Comparison of ENCODE assay signal across 21 cellular contexts in the genomic region with DNA sequence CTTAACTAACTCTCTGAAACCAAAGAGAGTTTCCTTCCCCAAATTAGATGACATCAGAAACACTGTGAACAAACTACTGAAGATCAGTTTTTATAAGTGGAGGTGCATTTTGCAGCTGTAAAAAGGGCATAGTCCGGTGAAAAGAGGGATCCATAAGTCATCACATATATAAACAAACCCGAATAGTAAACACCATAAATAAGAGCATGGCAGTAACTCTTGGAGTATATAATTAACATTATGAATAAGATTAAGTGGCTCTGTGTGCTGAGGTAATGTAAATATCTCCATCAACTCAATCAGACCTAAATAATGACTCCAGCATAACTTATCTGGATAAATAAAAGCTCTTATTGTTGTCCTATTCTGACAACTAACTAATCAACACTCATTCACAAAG.
"Had no signal": no experiment of that assay in that cellular context is flagged by ENCODE, and none has a peak within 500 bp of the region (broad histone marks: within the 10 kb centered on the region; RNA-seq: fewer than 3 reads in every experiment).

No MANE protein-coding gene starts in this region.

- H3K27ac Mint-ChIP-seq: dendritic cell treated with granulocyte-macrophage colony-stimulating factor and Interleukin-4, amounts not matched to agents 40 ng/mL and 50 ng/mL, for 4 days; endodermal cell; memory B cell; natural killer cell; stimulated activated naive B cell treated with anti-CD40 and anti-IgM and Interleukin-4, amounts not matched to agents 10 μg/mL and 1 μg/mL and 100 μg/mL, for 72 hours; stimulated activated naive CD8-positive, alpha-beta T cell treated with anti-CD3 and anti-CD28 coated beads, Interleukin-15, Interleukin-2, amounts not matched to agents 100 ng/mL and 50 ng/mL, for 24 hours had no signal

- ATAC-seq: esophagus mucosa; gastrocnemius medialis; left lobe of liver; natural killer cell; psoas muscle; right cardiac atrium; stimulated activated naive B cell treated with anti-CD40 and anti-IgM and Interleukin-4, amounts not matched to agents 10 μg/mL and 1 μg/mL and 100 μg/mL, for 72 hours had no signal

- DNase-seq: effector CD8-positive, alpha-beta T cell; endodermal cell; foreskin fibroblast; gastrocnemius medialis; head of caudate nucleus; kidney; natural killer cell; occipital lobe; ovary; posterior cingulate gyrus; psoas muscle; right cardiac atrium; stimulated activated CD4-positive, alpha-beta T cell treated with anti-CD3 and anti-CD28 coated beads, Interleukin-15, amount 100 ng/mL, for 24 hours; stimulated activated CD4-positive, alpha-beta T cell treated with anti-CD3 and anti-CD28 coated beads, Interleukin-2, amount 100 ng/mL, for 48 hours; stimulated activated naive B cell treated with anti-CD40 and anti-IgM and Interleukin-4, amounts not matched to agents 10 μg/mL and 1 μg/mL and 100 μg/mL, for 72 hours; upper lobe of left lung had no signal

- H3K36me3 Mint-ChIP-seq: stimulated activated naive B cell treated with anti-CD40 and anti-IgM and Interleukin-4, amounts not matched to agents 10 μg/mL and 1 μg/mL and 100 μg/mL, for 72 hours had no signal
